1 cellular context compared by ENCODE assay signal in genomic region chrX:41275661-41276609, GRCh38.
TF ChIP-seq lines count a peak whose summit lies in the region.

No MANE protein-coding gene starts in this region.

TF ChIP-seq in H1, 55 proteins besides CTCF, POLR2A, EP300 and RAD21:
- TF ChIP-seq, protein P1, sequence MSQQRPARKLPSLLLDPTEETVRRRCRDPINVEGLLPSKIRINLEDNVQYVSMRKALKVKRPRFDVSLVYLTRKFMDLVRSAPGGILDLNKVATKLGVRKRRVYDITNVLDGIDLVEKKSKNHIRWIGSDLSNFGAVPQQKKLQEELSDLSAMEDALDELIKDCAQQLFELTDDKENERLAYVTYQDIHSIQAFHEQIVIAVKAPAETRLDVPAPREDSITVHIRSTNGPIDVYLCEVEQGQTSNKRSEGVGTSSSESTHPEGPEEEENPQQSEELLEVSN (IDR thresholded peaks at IDR 0.05) = no peak
- TF ChIP-seq CTBP2 (IDR thresholded peaks at IDR 0.05; ENCODE audit: borderline replicate concordance, insufficient read depth, insufficient read length, low read length) (no peak), TEAD4 (IDR thresholded peaks at IDR 0.05; ENCODE audit: low read depth, low read length) (no peak), YY1 (IDR thresholded peaks at IDR 0.05; ENCODE audit: low read depth, low read length) (peak; percentile 82), KDM1A (IDR thresholded peaks at IDR 0.05; ENCODE audit: borderline replicate concordance, low read length) (0 out of 2 replicates have a peak, but pooled peaks have one; percentile 25), NRF1 (IDR thresholded peaks at IDR 0.05; ENCODE audit: low read depth, low read length) (no peak), RBBP5 (IDR thresholded peaks at IDR 0.05; ENCODE audit: borderline replicate concordance, low read depth, low read length) (peak; percentile 71; the same call in 1 of the 2 replicates), NANOG (IDR thresholded peaks at IDR 0.05; ENCODE audit: insufficient read depth, low read depth, low read length, poor library complexity, severe bottlenecking) (peak; percentile 83), GTF2F1 (IDR thresholded peaks at IDR 0.05; ENCODE audit: borderline replicate concordance, low read depth, low read length) (no peak)
